ENCODE assay signal across 21 cellular contexts in the genomic region with DNA sequence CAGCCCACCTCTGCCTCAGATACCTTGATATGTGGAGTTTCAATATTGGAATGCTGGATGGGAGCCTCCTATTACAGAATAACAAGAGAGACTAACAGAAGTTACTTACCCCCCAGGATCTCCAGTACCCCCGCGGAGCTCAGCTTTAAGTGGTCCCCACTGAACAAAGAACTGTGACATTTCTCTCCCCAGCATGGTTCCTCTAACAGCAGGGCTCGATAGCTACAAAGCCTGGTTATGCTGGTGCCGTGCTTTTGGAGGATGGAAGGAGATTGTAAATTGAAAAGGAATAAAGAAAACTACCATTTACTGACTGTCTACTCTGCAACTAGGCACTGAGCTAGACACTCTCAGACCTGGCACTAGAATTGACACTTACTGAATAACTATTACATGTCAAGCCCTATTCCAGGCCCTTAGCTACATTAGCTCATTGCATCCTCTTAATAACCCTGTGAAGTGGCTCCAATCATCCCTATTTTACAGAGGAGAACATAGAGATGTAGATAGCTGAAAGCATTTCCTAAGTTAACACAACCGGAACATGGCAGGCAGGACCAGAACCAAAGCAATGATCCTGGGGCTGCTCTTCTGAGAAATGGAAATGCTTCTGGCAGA.
DNase-seq lines count a peak whose midpoint lies in the region; ATAC-seq and TF ChIP-seq lines count a peak whose summit lies in the region.
"Had no signal": no experiment of that assay in that cellular context is flagged by ENCODE, and none has a peak within 500 bp of the region (broad histone marks: within the 10 kb centered on the region; RNA-seq: fewer than 3 reads in every experiment).

No MANE protein-coding gene starts in this region.

- no peak overlapping the region for H3K27ac ChIP-seq in left lung
- H3K27ac ChIP-seq: adrenal gland, cardiac muscle cell, gastrocnemius medialis, GM23248 had no signal

- intact Hi-C loops in left lung (cut with DNase I) = no loop called here

- H3K9me3 Mint-ChIP-seq in HFFc6 = no peaks in the 10 kb centered on the region
- no peaks in the 10 kb centered on the region for H3K9me3 Mint-ChIP-seq in activated T-cell treated with anti-CD3 and anti-CD28 coated beads, Interleukin-2, amount 50 U/mL, for 24 hours
- H3K9me3 Mint-ChIP-seq: natural killer cell; stimulated activated naive CD8-positive, alpha-beta T cell treated with anti-CD3 and anti-CD28 coated beads, Interleukin-15, amount 100 ng/mL, for 72 hours had no signal

- H3K4me3 ChIP-seq in left lung = no peak overlapping the region
- H3K4me3 ChIP-seq: adrenal gland, cardiac muscle cell, gastrocnemius medialis, GM23248 had no signal

- no peak for TF ChIP-seq CTCF in HFFc6 (IDR thresholded peaks at IDR 0.05)
- no peak for TF ChIP-seq CTCF in left lung (IDR thresholded peaks at IDR 0.05)

- no peaks in the 10 kb centered on the region for H3K36me3 ChIP-seq in left lung
- H3K36me3 ChIP-seq: adrenal gland, cardiac muscle cell, gastrocnemius medialis had no signal

- H3K9me3 ChIP-seq in left lung = no peaks in the 10 kb centered on the region
- H3K9me3 ChIP-seq: adrenal gland, Caco-2, gastrocnemius medialis had no signal

- ATAC-seq in left lung = peak; percentile 53
- ATAC-seq: gastrocnemius medialis; natural killer cell; stimulated activated naive CD8-positive, alpha-beta T cell treated with anti-CD3 and anti-CD28 coated beads, Interleukin-15, amount 100 ng/mL, for 72 hours had no signal

- DNase-seq in HFFc6 = no peak
- DNase-seq in NCI-H1417 treated with DMSO at 0.1 percent for 48 hours (lab: John Stamatoyannopoulos, UW) = peak; percentile 38
- peak; percentile 41 for DNase-seq in NCI-H446 treated with DMSO at 0.1 percent for 48 hours (lab: John Stamatoyannopoulos, UW)
- DNase-seq in left lung = no peak
- no peak for DNase-seq in activated T-cell treated with anti-CD3 and anti-CD28 coated beads, Interleukin-2, amount 50 U/mL, for 24 hours
- no peak for DNase-seq in retina
- DNase-seq in pons (ENCODE audit: low spot score) = no peak
- DNase-seq: activated CD4-positive, alpha-beta T cell treated with anti-CD3 and anti-CD28 coated beads for 48 hours; activated effector memory CD4-positive, alpha-beta T cell treated with anti-CD3 and anti-CD28 coated beads, Interleukin-2, amount 50 U/mL, for 16 hours; adrenal gland; AML-193; Caco-2; gastrocnemius medialis; GM23248; natural killer cell; NCI-H2171; Right ventricle myocardium superior; stimulated activated CD4-positive, alpha-beta T cell treated with anti-CD3 and anti-CD28 coated beads, Interleukin-2, amount 100 ng/mL, for 24 hours; stimulated activated naive CD8-positive, alpha-beta T cell treated with anti-CD3 and anti-CD28 coated beads, Interleukin-15, amount 100 ng/mL, for 72 hours; trophoblast cell had no signal

- H3K4me1 ChIP-seq in left lung = no peaks in the 10 kb centered on the region
- H3K4me1 ChIP-seq: adrenal gland, Caco-2, gastrocnemius medialis had no signal

- H3K4me3 Mint-ChIP-seq in HFFc6 = no peak overlapping the region
- H3K4me3 Mint-ChIP-seq in activated T-cell treated with anti-CD3 and anti-CD28 coated beads, Interleukin-2, amount 50 U/mL, for 24 hours = no peak overlapping the region
- H3K4me3 Mint-ChIP-seq: natural killer cell; stimulated activated naive CD8-positive, alpha-beta T cell treated with anti-CD3 and anti-CD28 coated beads, Interleukin-15, amount 100 ng/mL, for 72 hours had no signal

- peaks cover 19% of the 10 kb centered on the region for H3K36me3 Mint-ChIP-seq in HFFc6 (ENCODE audit: low read depth)
- H3K36me3 Mint-ChIP-seq in activated T-cell treated with anti-CD3 and anti-CD28 coated beads, Interleukin-2, amount 50 U/mL, for 24 hours (ENCODE audit: low read depth) = no peaks in the 10 kb centered on the region
- H3K36me3 Mint-ChIP-seq: natural killer cell had no signal

- H3K27me3 Mint-ChIP-seq in HFFc6 (ENCODE audit: insufficient read depth) = no peaks in the 10 kb centered on the region; the same call in 1 of the 2 replicates
- no peaks in the 10 kb centered on the region for H3K27me3 Mint-ChIP-seq in activated T-cell treated with anti-CD3 and anti-CD28 coated beads, Interleukin-2, amount 50 U/mL, for 24 hours
- H3K27me3 Mint-ChIP-seq: stimulated activated naive CD8-positive, alpha-beta T cell treated with anti-CD3 and anti-CD28 coated beads, Interleukin-15, amount 100 ng/mL, for 72 hours had no signal

- no peaks in the 10 kb centered on the region for H3K27me3 ChIP-seq in left lung
- H3K27me3 ChIP-seq: adrenal gland, cardiac muscle cell, gastrocnemius medialis had no signal

- H3K4me1 Mint-ChIP-seq in HFFc6 (ENCODE audit: low read depth) = peaks cover 65% of the 10 kb centered on the region
- H3K4me1 Mint-ChIP-seq in activated T-cell treated with anti-CD3 and anti-CD28 coated beads, Interleukin-2, amount 50 U/mL, for 24 hours (ENCODE audit: low read depth) = no peaks in the 10 kb centered on the region
- H3K4me1 Mint-ChIP-seq: natural killer cell; stimulated activated naive CD8-positive, alpha-beta T cell treated with anti-CD3 and anti-CD28 coated beads, Interleukin-15, amount 100 ng/mL, for 72 hours had no signal

- peak overlapping the region; percentile 37; the same call in 1 of the 2 replicates for H3K27ac Mint-ChIP-seq in HFFc6
- no peak overlapping the region for H3K27ac Mint-ChIP-seq in activated T-cell treated with anti-CD3 and anti-CD28 coated beads, Interleukin-2, amount 50 U/mL, for 24 hours
- H3K27ac Mint-ChIP-seq: natural killer cell; stimulated activated naive CD8-positive, alpha-beta T cell treated with anti-CD3 and anti-CD28 coated beads, Interleukin-15, amount 100 ng/mL, for 72 hours had no signal

Comparison
In these comparisons a context has a peak if more than half of its experiments do, and no peak if none do; other contexts are left out.
1. DNase-seq: peak in NCI-H1417 treated with DMSO at 0.1 percent for 48 hours (single experiment) and NCI-H446 treated with DMSO at 0.1 percent for 48 hours (single experiment); none in HFFc6 (single experiment), left lung (0 of 2), activated T-cell treated with anti-CD3 and anti-CD28 coated beads, Interleukin-2, amount 50 U/mL, for 24 hours (single experiment), retina (single experiment) and pons (single experiment).